ENCODE assay signal across 22 cellular contexts in the genomic region with DNA sequence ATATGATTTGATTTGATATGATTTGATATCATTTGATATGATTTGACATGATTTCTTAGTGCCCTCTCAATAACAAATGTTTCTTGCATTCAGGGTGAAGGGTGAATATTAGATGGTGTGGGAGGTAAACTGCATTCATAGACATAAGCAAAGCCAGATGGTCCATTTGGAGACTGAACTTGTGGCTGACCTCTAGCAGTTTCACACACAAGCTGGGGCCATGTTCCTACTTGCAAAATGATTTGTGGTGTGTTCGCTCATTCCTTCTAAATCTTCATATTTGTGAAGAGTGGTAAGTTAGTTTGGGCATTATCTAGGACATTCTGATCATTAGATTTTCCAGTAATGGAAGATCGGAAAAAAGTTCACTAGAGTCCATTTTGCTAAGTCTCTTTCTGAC. TPM values are rescaled to one million over a fixed set of nuclear protein-coding genes. Genes with fewer than 3 reads are reported as not detected.
"Had no signal": no experiment of that assay in that cellular context is flagged by ENCODE, and none has a peak within 500 bp of the region (broad histone marks: within the 10 kb centered on the region; RNA-seq: fewer than 3 reads in every experiment).

No MANE protein-coding gene starts in this region.

- H3K4me1 Mint-ChIP-seq: activated naive CD8-positive, alpha-beta T cell treated with anti-CD3 and anti-CD28 coated beads, Interleukin-2, amount 10 ng/mL, durations not matched to agents 7 days and 5 days had no signal

- H3K4me3 Mint-ChIP-seq: activated naive CD8-positive, alpha-beta T cell treated with anti-CD3 and anti-CD28 coated beads, Interleukin-2, amount 10 ng/mL, durations not matched to agents 7 days and 5 days; activated T-helper 1 cell treated with anti-CD3 and anti-CD28 coated beads, Interleukin-12 subunit alpha, Interleukin-12 subunit beta, Interleukin-2, Interleukin-4 antibody, amounts not matched to agents 30 ng/mL and 10 ng/mL and 1 ng/mL, durations not matched to agents 14 hours and 24 hours and 36 hours; effector memory CD8-positive, alpha-beta T cell had no signal

- H3K27ac Mint-ChIP-seq: activated naive CD8-positive, alpha-beta T cell treated with anti-CD3 and anti-CD28 coated beads, Interleukin-2, amount 10 ng/mL, durations not matched to agents 7 days and 5 days; activated T-helper 1 cell treated with anti-CD3 and anti-CD28 coated beads, Interleukin-12 subunit alpha, Interleukin-12 subunit beta, Interleukin-2, Interleukin-4 antibody, amounts not matched to agents 30 ng/mL and 10 ng/mL and 1 ng/mL, durations not matched to agents 14 hours and 24 hours and 36 hours; effector memory CD8-positive, alpha-beta T cell; progenitor cell of endocrine pancreas had no signal

- H3K4me3 ChIP-seq: lung, smooth muscle cell had no signal

- H3K9me3 Mint-ChIP-seq: activated T-helper 1 cell treated with anti-CD3 and anti-CD28 coated beads, Interleukin-12 subunit alpha, Interleukin-12 subunit beta, Interleukin-2, Interleukin-4 antibody, amounts not matched to agents 30 ng/mL and 10 ng/mL and 1 ng/mL, durations not matched to agents 14 hours and 24 hours and 36 hours; effector memory CD8-positive, alpha-beta T cell had no signal

- H3K27me3 Mint-ChIP-seq: effector memory CD8-positive, alpha-beta T cell; progenitor cell of endocrine pancreas had no signal

- ATAC-seq: activated CD4-positive, CD25-positive, alpha-beta regulatory T cell treated with anti-CD3 and anti-CD28 coated beads, Interleukin-2, amount 50 U/mL, for 24 hours; effector memory CD8-positive, alpha-beta T cell; left colon; right cardiac atrium; stimulated activated naive CD8-positive, alpha-beta T cell treated with anti-CD3 and anti-CD28 coated beads, Interleukin-15, Interleukin-2, amounts not matched to agents 100 U/mL and 50 U/mL, for 24 hours had no signal

- H3K36me3 Mint-ChIP-seq: activated naive CD8-positive, alpha-beta T cell treated with anti-CD3 and anti-CD28 coated beads, Interleukin-2, amount 10 ng/mL, durations not matched to agents 7 days and 5 days had no signal

- H3K4me2 ChIP-seq: smooth muscle cell had no signal

- DNase-seq: activated CD4-positive, alpha-beta T cell treated with anti-CD3 and anti-CD28 coated beads, Interleukin-2, amount 50 U/mL, for 1 hour; activated CD8-positive, alpha-beta memory T cell treated with anti-CD3 and anti-CD28 coated beads for 24 hours; activated naive CD4-positive, alpha-beta T cell; activated naive CD8-positive, alpha-beta T cell treated with anti-CD3 and anti-CD28 coated beads, Interleukin-2, amount 10 ng/mL, durations not matched to agents 7 days and 5 days; aorta; dermis blood vessel endothelial cell; effector memory CD8-positive, alpha-beta T cell; foreskin melanocyte; left colon; midbrain; right cardiac atrium; stimulated activated naive CD8-positive, alpha-beta T cell treated with anti-CD3 and anti-CD28 coated beads, Interleukin-15, Interleukin-2, amounts not matched to agents 100 U/mL and 50 U/mL, for 24 hours; T-helper 9 cell; trophoblast cell had no signal

RNA-seq across cellular contexts. Expression of a gene that starts 40.5 kb away (rescaled TPM):
- total RNA-seq: cerebellum, myocyte, progenitor cell of endocrine pancreas, smooth muscle cell had no signal
- polyA plus RNA-seq: aorta, neural cell, smooth muscle cell had no signal
